ENCODE assay signal across 8 cellular contexts in genomic region chr12:108560752-108561719, GRCh38. TPM values are rescaled to one million over a fixed set of nuclear protein-coding genes. Genes with fewer than 3 reads are reported as not detected.
A peak's percentile ranks its signal among the peaks of the same experiment; 100 is the strongest.
DNase-seq lines count a peak whose midpoint lies in the region; ATAC-seq and TF ChIP-seq lines count a peak whose summit lies in the region.

SART3 (minus strand) TSS chr12:108561173; CDS start chr12:108561154, 19 bp downstream.

- H3K4me1 ChIP-seq in A673 (ENCODE audit: insufficient read depth, low read length, poor library complexity, severe bottlenecking) (peaks cover 20% of the 10 kb centered on the region), breast epithelium (peaks cover 0 to 6% of the 10 kb centered on the region in 2 donors), iPS-20b (ENCODE audit: insufficient read depth, low read length) (no peaks in the 10 kb centered on the region), skeletal muscle tissue (ENCODE audit: control insufficient read depth in 3 of 3, insufficient read depth in 3 of 3, low read length in 3 of 3) (peaks cover 52 to 70% (median 59%) of the 10 kb centered on the region in 3 donors)

- peak within 1 kb of the TSS; percentile 97 for H3K27ac ChIP-seq in A673 (ENCODE audit: low read depth, low read length, poor library complexity, severe bottlenecking)
- H3K27ac ChIP-seq in VCaP = peak within 1 kb of the TSS; percentile 93
- peak within 1 kb of the TSS; percentile 91 to 95 for H3K27ac ChIP-seq in breast epithelium
- peak within 1 kb of the TSS; percentile 94 for H3K27ac ChIP-seq in iPS-20b (ENCODE audit: low read length)
- H3K27ac ChIP-seq in skeletal muscle tissue (ENCODE audit: low read depth, low read length) = peak within 1 kb of the TSS; percentile 94

- TF ChIP-seq CTCF in A673 (conservative IDR thresholded peaks at IDR 0.05; ENCODE audit: low read depth, low read length) (no peak), VCaP (conservative IDR thresholded peaks at IDR 0.05) (no peak), breast epithelium (IDR thresholded peaks at IDR 0.05) (no peak)

- H3K36me3 ChIP-seq in A673 (ENCODE audit: insufficient read depth, low read length, poor library complexity, severe bottlenecking) (peaks cover 25% of the 10 kb centered on the region), breast epithelium (no peaks in the 10 kb centered on the region), iPS-20b (ENCODE audit: insufficient read depth, low read depth, low read length) (peaks cover 45% of the 10 kb centered on the region), skeletal muscle tissue (ENCODE audit: control insufficient read depth in 3 of 3, insufficient read depth in 3 of 3, low read length in 3 of 3) (peaks cover 8 to 30% (median 21%) of the 10 kb centered on the region in 3 donors)

- peak; percentile 93 for DNase-seq in A673 (ENCODE audit: low spot score)
- peak; percentile 90 for DNase-seq in NCI-H2196 (lab: John Stamatoyannopoulos, UW; ENCODE audit: unreplicated experiment)
- DNase-seq in breast epithelium (ENCODE audit: low spot score in 2 of 2) = peak; percentile 67 to 68

- H3K27me3 ChIP-seq in A673 (replicated peaks; ENCODE audit: insufficient read depth, low read depth, low read length, poor library complexity) (no peaks in the 10 kb centered on the region), breast epithelium (no peaks in the 10 kb centered on the region), iPS-20b (ENCODE audit: insufficient read depth, low read length) (no peaks in the 10 kb centered on the region), skeletal muscle tissue (ENCODE audit: control insufficient read depth in 3 of 3, insufficient read depth in 3 of 3, low read length in 3 of 3) (no peaks in the 10 kb centered on the region)

- H3K4me3 ChIP-seq in A673 (ENCODE audit: low read depth, low read length, poor library complexity, severe bottlenecking) (peak within 1 kb of the TSS; percentile 79), breast epithelium (peak within 1 kb of the TSS; percentile 93 to 100 (median 98)), iPS-20b (ENCODE audit: low read length) (peak within 1 kb of the TSS; percentile 98), skeletal muscle tissue (ENCODE audit: low read length in 3 of 3) (peak within 1 kb of the TSS; percentile 93 to 100 (median 98))

- POLR2A ChIA-PET in A673 (lab: Charles Lee; ENCODE audit: low non-redundant PET) = no interaction called here

- peak; percentile 27 for TF ChIP-seq POLR2A in breast epithelium (IDR thresholded peaks at IDR 0.05)

- intact Hi-C loops in A673 (cut with micrococcal nuclease; ENCODE audit: unreplicated experiment) (loop anchor here (5.0 to 10.0 kb wide), 3 partner anchors 174 to 391 kb away; partner anchors contain the start of gene CORO1C), breast epithelium (cut with DNase I; ENCODE audit: low total_unique reads) (loop anchor here (5.0 to 10.0 kb wide), 2 partner anchors 244 to 531 kb away; partner anchors contain the start of gene ALKBH2)

- peak; percentile 39 for ATAC-seq in GM18867 (IDR thresholded peaks at IDR 0.05; ENCODE audit: unreplicated experiment)
- peak; percentile 29 for ATAC-seq in HG03097 (IDR thresholded peaks at IDR 0.05; ENCODE audit: low FRiP score, unreplicated experiment)

- H3K9me3 ChIP-seq in A673 (ENCODE audit: low read depth, low read length, poor library complexity, severe bottlenecking) (no peaks in the 10 kb centered on the region), breast epithelium (no peaks in the 10 kb centered on the region), iPS-20b (ENCODE audit: insufficient read depth, low read depth, low read length) (no peaks in the 10 kb centered on the region), skeletal muscle tissue (ENCODE audit: control insufficient read depth in 3 of 3, low read length in 3 of 3) (no peaks in the 10 kb centered on the region)

- CTCF ChIA-PET in A673 (lab: Charles Lee) = no interaction called here

- no TSS peak for BruUV-seq in A673 (replicated peaks; lab: Mats Ljungman, UMichigan)

- H3K9ac ChIP-seq in iPS-20b (ENCODE audit: low read depth, low read length) (peak within 1 kb of the TSS; percentile 96), skeletal muscle tissue (ENCODE audit: low read depth in 1 of 3, low read length in 3 of 3) (peak within 1 kb of the TSS; percentile 92 to 99 (median 98))

RNA-seq across cellular contexts. Expression of gene SART3, which starts in this region (rescaled TPM):
- 93.8 and 99.3 TPM in 2 replicates for total RNA-seq in A673 (2021)
- total RNA-seq in breast epithelium = 10 to 100 TPM; 49.8 to 62.9 (median 60.2) TPM
- total RNA-seq in skeletal muscle tissue = 43.3 TPM

Comparison
In these comparisons a context has a peak if more than half of its experiments do, and no peak if none do; other contexts are left out.
1. Peak in every context shown above with its lines: DNase-seq, ATAC-seq, H3K4me3 ChIP-seq and H3K27ac ChIP-seq.